ENCODE assay signal across 1 cellular context in genomic region chr7:41655470-41655869, GRCh38.
TF ChIP-seq lines count a peak whose summit lies in the region.

No MANE protein-coding gene starts in this region.

TF ChIP-seq in IMR-90, 13 proteins besides CTCF, POLR2A, EP300 and RAD21:
- TF ChIP-seq CEBPB (IDR thresholded peaks at IDR 0.05; ENCODE audit: low read depth, low read length) (no peak), RCOR1 (IDR thresholded peaks at IDR 0.05; ENCODE audit: insufficient replicate concordance, low read length) (no peak), USF2 (IDR thresholded peaks at IDR 0.05; ENCODE audit: low read depth, low read length) (no peak), NFE2L2 (IDR thresholded peaks at IDR 0.05; ENCODE audit: low read depth, low read length) (no peak), MXI1 (IDR thresholded peaks at IDR 0.05; ENCODE audit: borderline replicate concordance, low read depth, low read length) (no peak)
